In genomic region chr22:42937164-42937854, GRCh38 we compare ENCODE assay signal across 8 cellular contexts.
DNase-seq lines count a peak whose midpoint lies in the region; ATAC-seq and TF ChIP-seq lines count a peak whose summit lies in the region.

No MANE protein-coding gene starts in this region.

- no peak for TF ChIP-seq CTCF in GM13977 (IDR thresholded peaks at IDR 0.05; ENCODE audit: extremely low read depth, insufficient read depth, missing control alignments)
- no peak for TF ChIP-seq CTCF in MM.1S (IDR thresholded peaks at IDR 0.05; ENCODE audit: low read length)
- TF ChIP-seq CTCF in heart right ventricle (IDR thresholded peaks at IDR 0.05) = no peak

- H3K4me1 ChIP-seq in MM.1S (ENCODE audit: low read length) (peaks cover 14% of the 10 kb centered on the region), heart right ventricle (peaks cover 49 to 100% (median 94%) of the 10 kb centered on the region in 9 donors)

- H3K27ac ChIP-seq in MM.1S (ENCODE audit: low read length) (peak overlapping the region; percentile 22; the same call in 1 of the 2 replicates), heart right ventricle (peak overlapping the region; percentile 20 to 85 (median 70))

- peaks cover 1% of the 10 kb centered on the region for H3K27me3 Mint-ChIP-seq in activated T-helper 1 cell treated with anti-CD3 and anti-CD28 coated beads, Interleukin-12 subunit alpha, Interleukin-12 subunit beta, Interleukin-2, Interleukin-4 antibody, amounts not matched to agents 30 ng/mL and 10 ng/mL and 1 ng/mL, durations not matched to agents 14 hours and 24 hours and 36 hours (ENCODE audit: insufficient read depth)

- WGBS in heart right ventricle, 2 donors = 73 to 78% methylated on average over 12 of the region's 12 CpGs

- ATAC-seq in heart right ventricle = peak in 3 of 8 donors; percentile 15 to 28 (median 15)

- intact Hi-C loops in activated T-helper 1 cell treated with anti-CD3 and anti-CD28 coated beads, Interleukin-12 subunit alpha, Interleukin-12 subunit beta, Interleukin-2, Interleukin-4 antibody, amounts not matched to agents 30 ng/mL and 10 ng/mL and 1 ng/mL, durations not matched to agents 14 hours and 24 hours and 36 hours (cut with micrococcal nuclease) = no loop called here
- intact Hi-C loops in heart right ventricle (cut with DNase I) = no loop called here

- H3K36me3 Mint-ChIP-seq in activated T-helper 1 cell treated with anti-CD3 and anti-CD28 coated beads, Interleukin-12 subunit alpha, Interleukin-12 subunit beta, Interleukin-2, Interleukin-4 antibody, amounts not matched to agents 30 ng/mL and 10 ng/mL and 1 ng/mL, durations not matched to agents 14 hours and 24 hours and 36 hours (ENCODE audit: low read depth) = no peaks in the 10 kb centered on the region

- H3K9ac ChIP-seq in MM.1S (ENCODE audit: low read length) = no peak overlapping the region; the same call in 1 of the 2 replicates

- H3K9me3 ChIP-seq in MM.1S (replicated peaks; ENCODE audit: insufficient read depth, low read length) (no peaks in the 10 kb centered on the region), heart right ventricle (no peaks in the 10 kb centered on the region)

- H3K79me2 ChIP-seq in MM.1S (ENCODE audit: low read length) = peaks cover 8% of the 10 kb centered on the region; the same call in 1 of the 2 replicates

- no peak overlapping the region for H3K4me3 Mint-ChIP-seq in activated T-helper 1 cell treated with anti-CD3 and anti-CD28 coated beads, Interleukin-12 subunit alpha, Interleukin-12 subunit beta, Interleukin-2, Interleukin-4 antibody, amounts not matched to agents 30 ng/mL and 10 ng/mL and 1 ng/mL, durations not matched to agents 14 hours and 24 hours and 36 hours

- H3F3A ChIP-seq in MM.1S (ENCODE audit: insufficient read depth, low read length) = no peaks in the 10 kb centered on the region; the same call in 1 of the 2 replicates

- peak overlapping the region; percentile 79 for H3K4me2 ChIP-seq in MM.1S (ENCODE audit: low read depth, low read length)

- in situ Hi-C loops in GM13977 (cut with MboI; ENCODE audit: low pct_unique_long_range_greater_than_20kb, low sequenced_read_pairs, unreplicated experiment) = no loop called here

- H4K20me1 ChIP-seq in MM.1S (ENCODE audit: insufficient read depth, low read length) = no peaks in the 10 kb centered on the region

- H3K27ac Mint-ChIP-seq in activated T-helper 1 cell treated with anti-CD3 and anti-CD28 coated beads, Interleukin-12 subunit alpha, Interleukin-12 subunit beta, Interleukin-2, Interleukin-4 antibody, amounts not matched to agents 30 ng/mL and 10 ng/mL and 1 ng/mL, durations not matched to agents 14 hours and 24 hours and 36 hours = no peak overlapping the region

- H3K27me3 ChIP-seq in MM.1S (replicated peaks; ENCODE audit: insufficient read depth, low read length) (no peaks in the 10 kb centered on the region), heart right ventricle (no peaks in the 10 kb centered on the region)

- peak overlapping the region; percentile 27; the same call in 1 of the 2 replicates for H2AFZ ChIP-seq in MM.1S (ENCODE audit: low read length)

- H3K4me3 ChIP-seq in MM.1S (ENCODE audit: low read length) = peak overlapping the region; percentile 30; the same call in 1 of the 2 replicates
- no peak overlapping the region for H3K4me3 ChIP-seq in heart right ventricle

- peaks cover 51% of the 10 kb centered on the region for H3K4me1 Mint-ChIP-seq in activated T-helper 1 cell treated with anti-CD3 and anti-CD28 coated beads, Interleukin-12 subunit alpha, Interleukin-12 subunit beta, Interleukin-2, Interleukin-4 antibody, amounts not matched to agents 30 ng/mL and 10 ng/mL and 1 ng/mL, durations not matched to agents 14 hours and 24 hours and 36 hours (ENCODE audit: low read depth)

- no peaks in the 10 kb centered on the region for H3K9me3 Mint-ChIP-seq in activated T-helper 1 cell treated with anti-CD3 and anti-CD28 coated beads, Interleukin-12 subunit alpha, Interleukin-12 subunit beta, Interleukin-2, Interleukin-4 antibody, amounts not matched to agents 30 ng/mL and 10 ng/mL and 1 ng/mL, durations not matched to agents 14 hours and 24 hours and 36 hours

- DNase-seq in GM13977 (ENCODE audit: low spot score) (peak; percentile 48), MM.1S (peak; percentile 58), heart right ventricle (no peak), foreskin melanocyte (no peak), NCI-H2196 treated with DMSO at 0.1 percent for 48 hours (lab: John Stamatoyannopoulos, UW; ENCODE audit: unreplicated experiment) (no peak), cerebellar cortex (ENCODE audit: low spot score) (no peak)
- DNase-seq in activated T-helper 1 cell treated with anti-CD3 and anti-CD28 coated beads, Interleukin-12 subunit alpha, Interleukin-12 subunit beta, Interleukin-2, Interleukin-4 antibody, amounts not matched to agents 30 ng/mL and 10 ng/mL and 1 ng/mL, durations not matched to agents 14 hours and 24 hours and 36 hours (ENCODE audit: low spot score) = peak; percentile 12
- peak; percentile 19 to 30 for DNase-seq in stimulated activated CD4-positive, alpha-beta T cell treated with anti-CD3 and anti-CD28 coated beads, Interleukin-15, amount 100 ng/mL, for 48 hours (ENCODE audit: low read depth in 2 of 2)

- H3K36me3 ChIP-seq in MM.1S (replicated peaks; ENCODE audit: insufficient read depth, low read length) (no peaks in the 10 kb centered on the region), heart right ventricle (no peaks in the 10 kb centered on the region)

- no peaks in the 10 kb centered on the region for H3K9me2 ChIP-seq in MM.1S (replicated peaks; ENCODE audit: insufficient read depth, low read length)

Comparison
In these comparisons a context has a peak if more than half of its experiments do, and no peak if none do; other contexts are left out.
1. DNase-seq: peak in GM13977 (single experiment), MM.1S (single experiment), activated T-helper 1 cell treated with anti-CD3 and anti-CD28 coated beads, Interleukin-12 subunit alpha, Interleukin-12 subunit beta, Interleukin-2, Interleukin-4 antibody, amounts not matched to agents 30 ng/mL and 10 ng/mL and 1 ng/mL, durations not matched to agents 14 hours and 24 hours and 36 hours (single experiment) and stimulated activated CD4-positive, alpha-beta T cell treated with anti-CD3 and anti-CD28 coated beads, Interleukin-15, amount 100 ng/mL, for 48 hours (2 of 2); none in heart right ventricle (0 of 2), foreskin melanocyte (single experiment), NCI-H2196 treated with DMSO at 0.1 percent for 48 hours (single experiment) and cerebellar cortex (single experiment).